In the genomic region with DNA sequence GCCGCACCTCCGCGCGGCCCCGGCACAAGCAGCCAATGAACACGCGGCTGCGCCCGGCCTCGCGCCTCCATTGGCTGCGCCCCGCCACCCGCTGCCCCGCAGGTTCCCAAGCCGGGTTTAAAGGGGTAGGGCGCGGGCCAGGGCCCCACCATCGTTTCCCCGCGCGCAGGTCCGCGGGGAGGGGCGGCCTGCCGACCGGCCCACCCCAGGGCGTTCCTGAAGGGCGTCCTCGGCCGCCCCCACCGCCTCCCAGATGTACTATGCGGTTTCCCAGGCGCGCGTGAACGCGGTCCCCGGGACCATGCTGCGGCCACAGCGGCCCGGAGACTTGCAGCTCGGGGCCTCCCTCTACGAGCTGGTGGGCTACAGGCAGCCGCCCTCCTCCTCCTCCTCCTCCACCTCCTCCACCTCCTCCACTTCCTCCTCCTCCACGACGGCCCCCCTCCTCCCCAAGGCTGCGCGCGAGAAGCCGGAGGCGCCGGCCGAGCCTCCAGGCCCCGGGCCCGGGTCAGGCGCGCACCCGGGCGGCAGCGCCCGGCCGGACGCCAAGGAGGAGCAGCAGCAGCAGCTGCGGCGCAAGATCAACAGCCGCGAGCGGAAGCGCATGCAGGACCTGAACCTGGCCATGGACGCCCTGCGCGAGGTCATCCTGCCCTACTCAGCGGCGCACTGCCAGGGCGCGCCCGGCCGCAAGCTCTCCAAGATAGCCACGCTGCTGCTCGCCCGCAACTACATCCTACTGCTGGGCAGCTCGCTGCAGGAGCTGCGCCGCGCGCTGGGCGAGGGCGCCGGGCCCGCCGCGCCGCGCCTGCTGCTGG, we compare ENCODE assay signal across 9 cellular contexts. TPM values are rescaled to one million over a fixed set of nuclear protein-coding genes. Genes with fewer than 3 reads are reported as not detected.
DNase-seq lines count a peak whose midpoint lies in the region; ATAC-seq and TF ChIP-seq lines count a peak whose summit lies in the region.
"Had no signal": no experiment of that assay in that cellular context is flagged by ENCODE, and none has a peak within 500 bp of the region (broad histone marks: within the 10 kb centered on the region; RNA-seq: fewer than 3 reads in every experiment).

A gene with protein sequence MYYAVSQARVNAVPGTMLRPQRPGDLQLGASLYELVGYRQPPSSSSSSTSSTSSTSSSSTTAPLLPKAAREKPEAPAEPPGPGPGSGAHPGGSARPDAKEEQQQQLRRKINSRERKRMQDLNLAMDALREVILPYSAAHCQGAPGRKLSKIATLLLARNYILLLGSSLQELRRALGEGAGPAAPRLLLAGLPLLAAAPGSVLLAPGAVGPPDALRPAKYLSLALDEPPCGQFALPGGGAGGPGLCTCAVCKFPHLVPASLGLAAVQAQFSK (plus strand): TSS at position 148 of the 818 bp plus-strand sequence. CDS start 106 bp downstream, at position 254.

- peaks cover 0 to 8% (median 2%) of the 10 kb centered on the region in 7 donors for H3K9me3 Mint-ChIP-seq in CD4-positive, CD25-positive, alpha-beta regulatory T cell
- H3K9me3 Mint-ChIP-seq in MCF 10A (ENCODE audit: unreplicated experiment) = no peaks in the 10 kb centered on the region

- DNase-seq in CD4-positive, CD25-positive, alpha-beta regulatory T cell = peak in 1 of 3 donors; percentile 58
- DNase-seq in Peyer's patch (no peak), MCF 10A (ENCODE audit: unreplicated experiment) (no peak), iris pigment epithelial cell (ENCODE audit: low read depth) (peak; percentile 42), activated gamma-delta T cell (lab: John Stamatoyannopoulos, UW) (no peak)
- peak; percentile 71 for DNase-seq in stimulated activated CD4-positive, alpha-beta T cell treated with anti-CD3 and anti-CD28 coated beads, Interleukin-15, amount 100 ng/mL, for 24 hours

- H3K4me1 Mint-ChIP-seq in CD4-positive, CD25-positive, alpha-beta regulatory T cell = peaks cover 5 to 28% (median 15%) of the 10 kb centered on the region in 4 donors
- H3K4me1 Mint-ChIP-seq in MCF 10A (ENCODE audit: insufficient read depth, unreplicated experiment) = no peaks in the 10 kb centered on the region

- intact Hi-C loops in MCF 10A (cut with micrococcal nuclease) = no loop called here

- BruUV-seq in MCF 10A (replicated peaks; lab: Mats Ljungman, UMichigan) = no TSS peak

- CTCF ChIA-PET in MCF 10A (lab: Yijun Ruan, JAX) = no interaction called here

- no peak for TF ChIP-seq POLR2A in Peyer's patch (IDR thresholded peaks at IDR 0.05)

- H3K36me3 ChIP-seq in CD4-positive, CD25-positive, alpha-beta regulatory T cell (ENCODE audit: control insufficient read depth, insufficient read depth, low read length) = no peaks in the 10 kb centered on the region
- no peaks in the 10 kb centered on the region for H3K36me3 ChIP-seq in Peyer's patch

- TF ChIP-seq CTCF in Peyer's patch (IDR thresholded peaks at IDR 0.05) (no peak), MCF 10A (IDR thresholded peaks at IDR 0.05; ENCODE audit: unreplicated experiment) (no peak)

- H3K27ac Mint-ChIP-seq in CD4-positive, CD25-positive, alpha-beta regulatory T cell = no peak within 1 kb of the TSS
- no peak within 1 kb of the TSS for H3K27ac Mint-ChIP-seq in MCF 10A (ENCODE audit: low read depth, unreplicated experiment)

- peak within 1 kb of the TSS in 3 of 4 donors; percentile 72 to 82 (median 80) for H3K4me3 Mint-ChIP-seq in CD4-positive, CD25-positive, alpha-beta regulatory T cell
- H3K4me3 Mint-ChIP-seq in MCF 10A (ENCODE audit: unreplicated experiment) = peak within 1 kb of the TSS; percentile 49

- H3K27me3 Mint-ChIP-seq in CD4-positive, CD25-positive, alpha-beta regulatory T cell = peaks cover 83% of the 10 kb centered on the region
- peaks cover 88% of the 10 kb centered on the region for H3K27me3 Mint-ChIP-seq in MCF 10A (ENCODE audit: insufficient read depth, unreplicated experiment)

- ATAC-seq in CD4-positive, CD25-positive, alpha-beta regulatory T cell (ENCODE audit: low read depth in 2 of 2) = peak; percentile 35 to 50
- ATAC-seq in HG02588 (IDR thresholded peaks at IDR 0.05; ENCODE audit: unreplicated experiment) (peak; percentile 60), GM19351 (IDR thresholded peaks at IDR 0.05; ENCODE audit: unreplicated experiment) (no peak)

- no peak within 1 kb of the TSS for H3K4me3 ChIP-seq in CD4-positive, CD25-positive, alpha-beta regulatory T cell (ENCODE audit: low read depth, low read length)
- H3K4me3 ChIP-seq in Peyer's patch = peak within 1 kb of the TSS in 3 of 4 donors; percentile 31 to 47 (median 35)

- H3K27me3 ChIP-seq in CD4-positive, CD25-positive, alpha-beta regulatory T cell (ENCODE audit: control insufficient read depth, insufficient read depth, low read length) = peaks cover 49% of the 10 kb centered on the region
- H3K27me3 ChIP-seq in Peyer's patch = peaks cover 0 to 32% of the 10 kb centered on the region in 2 donors

- peaks cover 5% of the 10 kb centered on the region in 2 experiments for H3K9me3 ChIP-seq in CD4-positive, CD25-positive, alpha-beta regulatory T cell (ENCODE audit: control insufficient read depth in 2 of 2, low read length in 2 of 2)
- peaks cover 0 to 11% (median 3%) of the 10 kb centered on the region in 4 donors for H3K9me3 ChIP-seq in Peyer's patch

- H3K36me3 Mint-ChIP-seq in CD4-positive, CD25-positive, alpha-beta regulatory T cell = no peaks in the 10 kb centered on the region
- no peaks in the 10 kb centered on the region for H3K36me3 Mint-ChIP-seq in MCF 10A (ENCODE audit: insufficient read depth, unreplicated experiment)

- POLR2A ChIA-PET in MCF 10A (lab: Yijun Ruan, JAX) = no interaction called here

- no peak within 1 kb of the TSS for H3K27ac ChIP-seq in CD4-positive, CD25-positive, alpha-beta regulatory T cell (ENCODE audit: insufficient read depth, low read length, poor library complexity, severe bottlenecking)
- no peak within 1 kb of the TSS for H3K27ac ChIP-seq in Peyer's patch

- H3K4me1 ChIP-seq in CD4-positive, CD25-positive, alpha-beta regulatory T cell (ENCODE audit: control insufficient read depth, insufficient read depth, low read length, poor library complexity, severe bottlenecking) = peaks cover 22% of the 10 kb centered on the region
- peaks cover 0 to 25% (median 6%) of the 10 kb centered on the region in 4 donors for H3K4me1 ChIP-seq in Peyer's patch

RNA-seq across cellular contexts. Expression of the gene that starts here (rescaled TPM):
- total RNA-seq in CD4-positive, CD25-positive, alpha-beta regulatory T cell = not detected
- polyA plus RNA-seq in CD4-positive, CD25-positive, alpha-beta regulatory T cell = not detected
- total RNA-seq in Peyer's patch (not detected), MCF 10A (2022) (not detected in 2 replicates)
- total RNA-seq: epithelial cell of proximal tubule had no signal

Comparison
In these comparisons a context has a peak if more than half of its experiments do, and no peak if none do; other contexts are left out.
1. Peak in ATAC-seq in CD4-positive, CD25-positive, alpha-beta regulatory T cell; RNA of the gene not detected or under 1 TPM.
2. DNase-seq: peak in iris pigment epithelial cell (single experiment) and stimulated activated CD4-positive, alpha-beta T cell treated with anti-CD3 and anti-CD28 coated beads, Interleukin-15, amount 100 ng/mL, for 24 hours (single experiment); none in Peyer's patch (0 of 3), MCF 10A (single experiment) and activated gamma-delta T cell (single experiment).